ENCODE assay signal across 19 cellular contexts in genomic region chr1:109497449-109498160, GRCh38. TPM values are rescaled to one million over a fixed set of nuclear protein-coding genes. Genes with fewer than 3 reads are reported as not detected.
A peak's percentile ranks its signal among the peaks of the same experiment; 100 is the strongest.
DNase-seq lines count a peak whose midpoint lies in the region; ATAC-seq and TF ChIP-seq lines count a peak whose summit lies in the region.
"Had no signal": no experiment of that assay in that cellular context is flagged by ENCODE, and none has a peak within 500 bp of the region (broad histone marks: within the 10 kb centered on the region; RNA-seq: fewer than 3 reads in every experiment).

No MANE protein-coding gene starts in this region.

- H3K4me1 ChIP-seq in HUES48 (ENCODE audit: control insufficient read depth, insufficient read depth, low read length) (peaks cover 20% of the 10 kb centered on the region), osteoblast (ENCODE audit: insufficient read depth, low read length) (peaks cover 11% of the 10 kb centered on the region)
- H3K4me1 ChIP-seq: Caco-2 had no signal

- no peak for ATAC-seq in central memory CD8-positive, alpha-beta T cell (replicated peaks; ENCODE audit: extremely low read depth, poor library complexity, severe bottlenecking)
- ATAC-seq in HG02763 (IDR thresholded peaks at IDR 0.05; ENCODE audit: unreplicated experiment) (no peak), GM19328 (IDR thresholded peaks at IDR 0.05; ENCODE audit: unreplicated experiment) (no peak)
- ATAC-seq: esophagus mucosa, heart right ventricle had no signal

- peak overlapping the region; percentile 57 for H3K27ac ChIP-seq in HUES48 (ENCODE audit: low read depth, low read length)
- H3K27ac ChIP-seq in osteoblast (ENCODE audit: low read depth, low read length): no peak overlapping the region
- H3K27ac ChIP-seq: heart right ventricle, neutrophil had no signal

- CTCF ChIA-PET in activated CD4-positive, alpha-beta T cell treated with anti-CD3 and anti-CD28 coated beads, Interleukin-2, amount 10 ng/mL, durations not matched to agents 7 days and 5 days (lab: Charles Lee): interaction anchor here (1.0 to 43.6 kb wide), 4 partner anchors 15 to 283 kb away, joined by 3 to 1139 read pairs (median 4); partner anchors contain the start of genes AMIGO1 and GPR61

- H3K36me3 Mint-ChIP-seq in activated CD4-positive, alpha-beta T cell treated with anti-CD3 and anti-CD28 coated beads, Interleukin-2, amount 10 ng/mL, durations not matched to agents 7 days and 5 days (ENCODE audit: low read depth): peaks cover 63% of the 10 kb centered on the region
- peaks cover 18% of the 10 kb centered on the region for H3K36me3 Mint-ChIP-seq in central memory CD8-positive, alpha-beta T cell (ENCODE audit: insufficient read depth)

- H3K27me3 ChIP-seq in HUES48 (ENCODE audit: control insufficient read depth, insufficient read depth, low read length) (no peaks in the 10 kb centered on the region), osteoblast (ENCODE audit: insufficient read depth, low read length) (no peaks in the 10 kb centered on the region)
- H3K27me3 ChIP-seq: ascending aorta, heart right ventricle, neutrophil had no signal

- H4K20me1 ChIP-seq in osteoblast (ENCODE audit: insufficient read depth, low read length): peaks cover 26% of the 10 kb centered on the region

- H3K9me3 Mint-ChIP-seq in activated CD4-positive, alpha-beta T cell treated with anti-CD3 and anti-CD28 coated beads, Interleukin-2, amount 10 ng/mL, durations not matched to agents 7 days and 5 days: no peaks in the 10 kb centered on the region
- no peaks in the 10 kb centered on the region for H3K9me3 Mint-ChIP-seq in central memory CD8-positive, alpha-beta T cell

- H3K79me2 ChIP-seq in osteoblast (ENCODE audit: insufficient read depth, low read length): peaks cover 41% of the 10 kb centered on the region

- DNase-seq in activated CD4-positive, alpha-beta T cell treated with anti-CD3 and anti-CD28 coated beads, Interleukin-2, amount 10 ng/mL, durations not matched to agents 7 days and 5 days: no peak
- no peak for DNase-seq in activated CD4-positive, alpha-beta T cell treated with anti-CD3 and anti-CD28 coated beads for 1 hour
- no peak for DNase-seq in central memory CD8-positive, alpha-beta T cell (ENCODE audit: low spot score in 2 of 2)
- DNase-seq in retina (peak; percentile 15), osteoblast (ENCODE audit: insufficient read length, low spot score, missing footprints) (no peak)
- DNase-seq: GF-D8; heart right ventricle; MM.1S; NCI-H2029 treated with DMSO at 0.1 percent for 48 hours; NCI-H774; stimulated activated CD4-positive, alpha-beta T cell treated with anti-CD3 and anti-CD28 coated beads, Interleukin-4, amount 100 ng/mL, for 24 hours had no signal

- H3K4me3 ChIP-seq in HUES48 (ENCODE audit: low read depth, low read length): no peak overlapping the region
- H3K4me3 ChIP-seq in osteoblast (ENCODE audit: insufficient read depth, low read length): no peak overlapping the region
- H3K4me3 ChIP-seq: ascending aorta, heart right ventricle had no signal

- H3K27ac Mint-ChIP-seq in activated CD4-positive, alpha-beta T cell treated with anti-CD3 and anti-CD28 coated beads, Interleukin-2, amount 10 ng/mL, durations not matched to agents 7 days and 5 days: peak overlapping the region; percentile 78
- H3K27ac Mint-ChIP-seq in central memory CD8-positive, alpha-beta T cell (ENCODE audit: low read depth): no peak overlapping the region

- no peaks in the 10 kb centered on the region for H3K9me3 ChIP-seq in HUES48 (ENCODE audit: control insufficient read depth, insufficient read depth, low read length)
- no peaks in the 10 kb centered on the region for H3K9me3 ChIP-seq in osteoblast (ENCODE audit: low read depth, low read length)
- H3K9me3 ChIP-seq: ascending aorta, Caco-2, heart right ventricle, neutrophil had no signal

- no peak overlapping the region for H3K4me3 Mint-ChIP-seq in activated CD4-positive, alpha-beta T cell treated with anti-CD3 and anti-CD28 coated beads, Interleukin-2, amount 10 ng/mL, durations not matched to agents 7 days and 5 days
- peak overlapping the region; percentile 29 for H3K4me3 Mint-ChIP-seq in central memory CD8-positive, alpha-beta T cell

- H3K4me2 ChIP-seq in osteoblast (ENCODE audit: insufficient read depth, low read length): no peak overlapping the region

- no peaks in the 10 kb centered on the region for H3K36me3 ChIP-seq in HUES48 (ENCODE audit: control insufficient read depth, insufficient read depth, low read length)
- peaks cover 35% of the 10 kb centered on the region for H3K36me3 ChIP-seq in osteoblast (ENCODE audit: insufficient read depth, low read length)

- no peaks in the 10 kb centered on the region for H3K27me3 Mint-ChIP-seq in activated CD4-positive, alpha-beta T cell treated with anti-CD3 and anti-CD28 coated beads, Interleukin-2, amount 10 ng/mL, durations not matched to agents 7 days and 5 days
- no peaks in the 10 kb centered on the region for H3K27me3 Mint-ChIP-seq in central memory CD8-positive, alpha-beta T cell

- H2AFZ ChIP-seq in osteoblast (ENCODE audit: low read length): no peak overlapping the region

- TF ChIP-seq CTCF in osteoblast (IDR thresholded peaks at IDR 0.05; ENCODE audit: extremely low read depth, low read depth, low read length): no peak

- POLR2A ChIA-PET in activated CD4-positive, alpha-beta T cell treated with anti-CD3 and anti-CD28 coated beads, Interleukin-2, amount 10 ng/mL, durations not matched to agents 7 days and 5 days (lab: Charles Lee): no interaction called here

- H3K4me1 Mint-ChIP-seq in activated CD4-positive, alpha-beta T cell treated with anti-CD3 and anti-CD28 coated beads, Interleukin-2, amount 10 ng/mL, durations not matched to agents 7 days and 5 days: peaks cover 85% of the 10 kb centered on the region
- H3K4me1 Mint-ChIP-seq in central memory CD8-positive, alpha-beta T cell: peaks cover 76% of the 10 kb centered on the region

- no peak overlapping the region for H3K9ac ChIP-seq in HUES48 (ENCODE audit: low read depth, low read length)

RNA-seq across cellular contexts. Expression of gene CYB561D1, which starts 3.7 kb away (rescaled TPM):
- total RNA-seq in activated CD4-positive, alpha-beta T cell treated with anti-CD3 and anti-CD28 coated beads, Interleukin-2, amount 10 ng/mL, durations not matched to agents 7 days and 5 days: 10 to 100 TPM; 25.3 to 29.7 TPM
- total RNA-seq in osteoblast: 6.5 and 10.5 TPM in 2 replicates

RNA-seq across cellular contexts. Expression of gene AMIGO1, which starts 11.9 kb away (rescaled TPM):
- 1 to 10 TPM; 5.8 to 7.6 TPM for total RNA-seq in activated CD4-positive, alpha-beta T cell treated with anti-CD3 and anti-CD28 coated beads, Interleukin-2, amount 10 ng/mL, durations not matched to agents 7 days and 5 days
- total RNA-seq in osteoblast: 2.1 and 2.5 TPM in 2 replicates

RNA-seq across cellular contexts. Expression of gene ATXN7L2, which starts 13.9 kb away (rescaled TPM):
- total RNA-seq in activated CD4-positive, alpha-beta T cell treated with anti-CD3 and anti-CD28 coated beads, Interleukin-2, amount 10 ng/mL, durations not matched to agents 7 days and 5 days: 10 to 100 TPM; 12.4 to 14.0 TPM
- total RNA-seq in osteoblast: 1.8 and 3.5 TPM in 2 replicates

RNA-seq across cellular contexts. Expression of gene SYPL2, which starts 31.3 kb away (rescaled TPM):
- total RNA-seq in activated CD4-positive, alpha-beta T cell treated with anti-CD3 and anti-CD28 coated beads, Interleukin-2, amount 10 ng/mL, durations not matched to agents 7 days and 5 days: not detected
- total RNA-seq in osteoblast: 0.88 and 1.8 TPM in 2 replicates
- total RNA-seq: esophagus mucosa had no signal

RNA-seq across cellular contexts. Expression of gene GPR61, which starts 42.1 kb away (rescaled TPM):
- total RNA-seq in activated CD4-positive, alpha-beta T cell treated with anti-CD3 and anti-CD28 coated beads, Interleukin-2, amount 10 ng/mL, durations not matched to agents 7 days and 5 days: under 1 TPM; 0.45 to 0.52 TPM
- total RNA-seq in osteoblast: not detected in 2 replicates
- total RNA-seq: ascending aorta, Caco-2, esophagus mucosa, ureter had no signal
